In genomic region chr17:78528541-78528940, GRCh38 we compare ENCODE assay signal across 16 cellular contexts. TPM values are rescaled to one million over a fixed set of nuclear protein-coding genes. Genes with fewer than 3 reads are reported as not detected.
A peak's percentile ranks its signal among the peaks of the same experiment; 100 is the strongest.
DNase-seq lines count a peak whose midpoint lies in the region; ATAC-seq, FAIRE-seq and TF ChIP-seq lines count a peak whose summit lies in the region.
"Had no signal": no experiment of that assay in that cellular context is flagged by ENCODE, and none has a peak within 500 bp of the region (broad histone marks: within the 10 kb centered on the region; RNA-seq: fewer than 3 reads in every experiment).

No MANE protein-coding gene starts in this region.

- no peaks in the 10 kb centered on the region for H3K9me3 ChIP-seq in kidney (ENCODE audit: control insufficient read depth in 1 of 2, low read length in 2 of 2)
- H3K9me3 ChIP-seq: pancreas had no signal

- peak; percentile 63 for DNase-seq in DMS153 (lab: John Stamatoyannopoulos, UW)
- peak; percentile 87 for DNase-seq in NCI-H146 (lab: John Stamatoyannopoulos, UW)
- peak; percentile 94 for DNase-seq in NCI-H510A (lab: John Stamatoyannopoulos, UW)
- DNase-seq in kidney = peak; percentile 52
- DNase-seq in naive thymus-derived CD8-positive, alpha-beta T cell = no peak
- no peak for DNase-seq in T-helper 2 cell treated with Interferon-gamma antibody and Interleukin-4, amounts not matched to agents 5 μg/mL and 100 μg/mL, for 36 hours (ENCODE audit: low spot score)
- no peak for DNase-seq in activated T-cell treated with anti-CD3 and anti-CD28 coated beads, Interleukin-2, amount 50 U/mL, for 72 hours
- DNase-seq: activated CD4-positive, CD25-positive, alpha-beta regulatory T cell treated with anti-CD3 and anti-CD28 coated beads, Interleukin-2, amount 50 U/mL, for 72 hours; PC-3; stimulated activated CD4-positive, alpha-beta T cell treated with anti-CD3 and anti-CD28 coated beads, Interleukin-12 subunit alpha, Interleukin-12 subunit beta, amount 100 ng/mL, for 4 hours; substantia nigra; T-helper 1 cell had no signal

- H3K27ac ChIP-seq in kidney (ENCODE audit: low read depth in 2 of 2, low read length in 2 of 2) = no peak overlapping the region
- H3K27ac ChIP-seq: epithelial cell of prostate, pancreas had no signal

- no peaks in the 10 kb centered on the region for H3K36me3 Mint-ChIP-seq in naive thymus-derived CD8-positive, alpha-beta T cell
- no peaks in the 10 kb centered on the region for H3K36me3 Mint-ChIP-seq in T-helper 2 cell treated with Interferon-gamma antibody and Interleukin-4, amounts not matched to agents 5 μg/mL and 100 μg/mL, for 36 hours (ENCODE audit: low read depth)
- H3K36me3 Mint-ChIP-seq in activated T-cell treated with anti-CD3 and anti-CD28 coated beads, Interleukin-2, amount 50 U/mL, for 72 hours (ENCODE audit: insufficient read depth in 2 of 2) = no peaks in the 10 kb centered on the region

- H3K9me3 Mint-ChIP-seq in naive thymus-derived CD8-positive, alpha-beta T cell = no peaks in the 10 kb centered on the region
- H3K9me3 Mint-ChIP-seq in T-helper 2 cell treated with Interferon-gamma antibody and Interleukin-4, amounts not matched to agents 5 μg/mL and 100 μg/mL, for 36 hours = no peaks in the 10 kb centered on the region
- no peaks in the 10 kb centered on the region for H3K9me3 Mint-ChIP-seq in activated T-cell treated with anti-CD3 and anti-CD28 coated beads, Interleukin-2, amount 50 U/mL, for 72 hours

- H3K9ac ChIP-seq in kidney (ENCODE audit: low read length in 2 of 2) = no peak overlapping the region

- no peaks in the 10 kb centered on the region for H3K36me3 ChIP-seq in kidney (ENCODE audit: control insufficient read depth in 1 of 2, insufficient read depth in 2 of 2, low read length in 2 of 2)
- H3K36me3 ChIP-seq: pancreas had no signal

- POLR2A ChIA-PET in naive thymus-derived CD8-positive, alpha-beta T cell (lab: Charles Lee) = no interaction called here

- no peaks in the 10 kb centered on the region for H3K4me1 Mint-ChIP-seq in naive thymus-derived CD8-positive, alpha-beta T cell
- peaks cover 2% of the 10 kb centered on the region for H3K4me1 Mint-ChIP-seq in T-helper 2 cell treated with Interferon-gamma antibody and Interleukin-4, amounts not matched to agents 5 μg/mL and 100 μg/mL, for 36 hours (ENCODE audit: low read depth)
- peaks cover 16% of the 10 kb centered on the region for H3K4me1 Mint-ChIP-seq in activated T-cell treated with anti-CD3 and anti-CD28 coated beads, Interleukin-2, amount 50 U/mL, for 72 hours (ENCODE audit: low read depth)

- no peak for TF ChIP-seq CTCF in kidney (IDR thresholded peaks at IDR 0.05; ENCODE audit: borderline replicate concordance, extremely low read depth, insufficient read depth)

- ATAC-seq in naive thymus-derived CD8-positive, alpha-beta T cell = no peak
- ATAC-seq in activated T-cell treated with anti-CD3 and anti-CD28 coated beads, Interleukin-2, amount 50 U/mL, for 72 hours (replicated peaks in 1 of 2) = no peak
- ATAC-seq in HG02970 (IDR thresholded peaks at IDR 0.05; ENCODE audit: low FRiP score, unreplicated experiment) = no peak
- ATAC-seq: pancreas, PC-3 had no signal

- no peaks in the 10 kb centered on the region for H3K4me1 ChIP-seq in kidney (ENCODE audit: control insufficient read depth in 1 of 2, insufficient read depth in 1 of 2, low read depth in 1 of 2, low read length in 2 of 2)
- H3K4me1 ChIP-seq: pancreas had no signal

- intact Hi-C loops in kidney (cut with DNase I) = no loop called here

- H3K27me3 Mint-ChIP-seq in naive thymus-derived CD8-positive, alpha-beta T cell = no peaks in the 10 kb centered on the region
- H3K27me3 Mint-ChIP-seq in T-helper 2 cell treated with Interferon-gamma antibody and Interleukin-4, amounts not matched to agents 5 μg/mL and 100 μg/mL, for 36 hours (ENCODE audit: low read depth) = no peaks in the 10 kb centered on the region
- no peaks in the 10 kb centered on the region for H3K27me3 Mint-ChIP-seq in activated T-cell treated with anti-CD3 and anti-CD28 coated beads, Interleukin-2, amount 50 U/mL, for 72 hours (ENCODE audit: low read depth)

- peak overlapping the region in 2 of 10 donors; percentile 50 to 78 for H3K27ac Mint-ChIP-seq in naive thymus-derived CD8-positive, alpha-beta T cell
- H3K27ac Mint-ChIP-seq in T-helper 2 cell treated with Interferon-gamma antibody and Interleukin-4, amounts not matched to agents 5 μg/mL and 100 μg/mL, for 36 hours = no peak overlapping the region
- no peak overlapping the region for H3K27ac Mint-ChIP-seq in activated T-cell treated with anti-CD3 and anti-CD28 coated beads, Interleukin-2, amount 50 U/mL, for 72 hours

- FAIRE-seq in kidney (lab: Jason Lieb, UNC) = no peak
- FAIRE-seq: keratinocyte, pancreas had no signal

- no peak overlapping the region for H3K4me3 Mint-ChIP-seq in naive thymus-derived CD8-positive, alpha-beta T cell
- no peak overlapping the region for H3K4me3 Mint-ChIP-seq in T-helper 2 cell treated with Interferon-gamma antibody and Interleukin-4, amounts not matched to agents 5 μg/mL and 100 μg/mL, for 36 hours
- H3K4me3 Mint-ChIP-seq in activated T-cell treated with anti-CD3 and anti-CD28 coated beads, Interleukin-2, amount 50 U/mL, for 72 hours = no peak overlapping the region

- H3K4me3 ChIP-seq in kidney (ENCODE audit: low read length in 2 of 2) = no peak overlapping the region
- H3K4me3 ChIP-seq: pancreas had no signal

RNA-seq across cellular contexts. Expression of gene DNAH17, which starts 48.7 kb away (rescaled TPM):
- total RNA-seq in kidney = 0.09 TPM
- polyA plus RNA-seq in kidney (ENCODE audit: insufficient read depth, low read depth, low replicate concordance) = 0.17 TPM
- under 1 TPM in 1 of 2 experiments, not detected in 1; 0.81 TPM for total RNA-seq in naive thymus-derived CD8-positive, alpha-beta T cell
- under 1 TPM in 2 of 3 donors, not detected in 1; 0.28 to 0.38 TPM for polyA plus RNA-seq in naive thymus-derived CD8-positive, alpha-beta T cell
- 1 to 10 TPM in 1 of 2 donors, under 1 TPM in 1; 0.76 to 1.0 TPM for total RNA-seq in activated T-cell treated with anti-CD3 and anti-CD28 coated beads, Interleukin-2, amount 50 U/mL, for 72 hours

Comparison
In these comparisons a context has a peak if more than half of its experiments do, and no peak if none do; other contexts are left out.
1. DNase-seq: peak in DMS153 (single experiment), NCI-H146 (single experiment), NCI-H510A (single experiment) and kidney (single experiment); none in naive thymus-derived CD8-positive, alpha-beta T cell (0 of 10), T-helper 2 cell treated with Interferon-gamma antibody and Interleukin-4, amounts not matched to agents 5 μg/mL and 100 μg/mL, for 36 hours (single experiment) and activated T-cell treated with anti-CD3 and anti-CD28 coated beads, Interleukin-2, amount 50 U/mL, for 72 hours (0 of 2).